ENCODE assay signal across 29 cellular contexts in genomic region chrX:87388381-87388780, GRCh38.
"Had no signal": no experiment of that assay in that cellular context is flagged by ENCODE, and none has a peak within 500 bp of the region (broad histone marks: within the 10 kb centered on the region; RNA-seq: fewer than 3 reads in every experiment).

No MANE protein-coding gene starts in this region.

- H3K9me3 Mint-ChIP-seq: stimulated activated memory B cell treated with anti-CD40 and anti-IgM and Interleukin-4, amounts not matched to agents 10 μg/mL and 1 μg/mL and 100 μg/mL, for 72 hours; stimulated activated naive B cell treated with anti-CD40 and anti-IgM and Interleukin-4, amounts not matched to agents 10 μg/mL and 1 μg/mL and 100 μg/mL, for 72 hours; stimulated activated naive CD8-positive, alpha-beta T cell treated with anti-CD3 and anti-CD28 coated beads, Interleukin-15, amount 100 ng/mL, for 72 hours; type B pancreatic cell had no signal

- H3K27ac Mint-ChIP-seq: stimulated activated effector memory CD8-positive, alpha-beta T cell treated with anti-CD3 and anti-CD28 coated beads, Interleukin-12 subunit alpha, Interleukin-12 subunit beta, amount 100 ng/mL, for 72 hours; stimulated activated memory B cell treated with anti-CD40 and anti-IgM and Interleukin-4, amounts not matched to agents 10 μg/mL and 1 μg/mL and 100 μg/mL, for 72 hours; stimulated activated naive B cell treated with anti-CD40 and anti-IgM and Interleukin-4, amounts not matched to agents 10 μg/mL and 1 μg/mL and 100 μg/mL, for 72 hours; stimulated activated naive CD8-positive, alpha-beta T cell treated with anti-CD3 and anti-CD28 coated beads, Interleukin-15, amount 100 ng/mL, for 72 hours; stimulated activated naive CD8-positive, alpha-beta T cell treated with anti-CD3 and anti-CD28 coated beads, Interleukin-15, Interleukin-2, amounts not matched to agents 100 ng/mL and 50 ng/mL, for 24 hours; type B pancreatic cell had no signal

- H3K27me3 Mint-ChIP-seq: stimulated activated memory B cell treated with anti-CD40 and anti-IgM and Interleukin-4, amounts not matched to agents 10 μg/mL and 1 μg/mL and 100 μg/mL, for 72 hours; stimulated activated naive B cell treated with anti-CD40 and anti-IgM and Interleukin-4, amounts not matched to agents 10 μg/mL and 1 μg/mL and 100 μg/mL, for 72 hours; stimulated activated naive CD8-positive, alpha-beta T cell treated with anti-CD3 and anti-CD28 coated beads, Interleukin-15, amount 100 ng/mL, for 72 hours; stimulated activated naive CD8-positive, alpha-beta T cell treated with anti-CD3 and anti-CD28 coated beads, Interleukin-15, Interleukin-2, amounts not matched to agents 100 ng/mL and 50 ng/mL, for 24 hours had no signal

- ATAC-seq: stimulated activated effector memory CD8-positive, alpha-beta T cell treated with anti-CD3 and anti-CD28 coated beads, Interleukin-12 subunit alpha, Interleukin-12 subunit beta, amount 100 ng/mL, for 72 hours; stimulated activated memory B cell treated with anti-CD40 and anti-IgM and Interleukin-4, amounts not matched to agents 10 μg/mL and 1 μg/mL and 100 μg/mL, for 72 hours; stimulated activated naive B cell treated with anti-CD40 and anti-IgM and Interleukin-4, amounts not matched to agents 10 μg/mL and 1 μg/mL and 100 μg/mL, for 72 hours; stimulated activated naive CD8-positive, alpha-beta T cell treated with anti-CD3 and anti-CD28 coated beads, Interleukin-15, amount 100 ng/mL, for 72 hours; stimulated activated naive CD8-positive, alpha-beta T cell treated with anti-CD3 and anti-CD28 coated beads, Interleukin-15, Interleukin-2, amounts not matched to agents 100 U/mL and 50 U/mL, for 24 hours; upper lobe of right lung had no signal

- DNase-seq: stimulated activated CD4-positive, alpha-beta T cell treated with anti-CD3 and anti-CD28 coated beads, Interleukin-2, amount 100 ng/mL, for 48 hours; stimulated activated CD4-positive, alpha-beta T cell treated with anti-CD3 and anti-CD28 coated beads, Interleukin-4, amount 100 ng/mL, for 1 hour; stimulated activated CD4-positive, alpha-beta T cell treated with anti-CD3 and anti-CD28 coated beads, Interleukin-4, amount 100 ng/mL, for 24 hours; stimulated activated CD4-positive, alpha-beta T cell treated with anti-CD3 and anti-CD28 coated beads, Interleukin-4, amount 100 ng/mL, for 4 hours; stimulated activated CD8-positive, alpha-beta memory T cell treated with anti-CD3 and anti-CD28 coated beads, Interleukin-4, amount 100 ng/mL, for 48 hours; stimulated activated naive B cell treated with anti-CD40 and anti-IgM and Interleukin-4, amounts not matched to agents 10 μg/mL and 1 μg/mL and 100 μg/mL, for 72 hours; stimulated activated naive CD4-positive, alpha-beta T cell; stimulated activated naive CD4-positive, alpha-beta T cell treated with Interleukin-2 at 50 U/mL for 16 hours; stimulated activated naive CD8-positive, alpha-beta T cell treated with anti-CD3 and anti-CD28 coated beads, Interleukin-15, amount 100 ng/mL, for 72 hours; stimulated activated naive CD8-positive, alpha-beta T cell treated with anti-CD3 and anti-CD28 coated beads, Interleukin-15, Interleukin-2, amounts not matched to agents 100 U/mL and 50 U/mL, for 24 hours; stomach; substantia nigra; testis; thyroid gland; tibial artery; transverse colon; trophoblast cell; upper lobe of left lung; upper lobe of right lung; uterus had no signal

- H3K4me1 Mint-ChIP-seq: stimulated activated effector memory CD8-positive, alpha-beta T cell treated with anti-CD3 and anti-CD28 coated beads, Interleukin-12 subunit alpha, Interleukin-12 subunit beta, amount 100 ng/mL, for 72 hours; stimulated activated memory B cell treated with anti-CD40 and anti-IgM and Interleukin-4, amounts not matched to agents 10 μg/mL and 1 μg/mL and 100 μg/mL, for 72 hours; stimulated activated naive B cell treated with anti-CD40 and anti-IgM and Interleukin-4, amounts not matched to agents 10 μg/mL and 1 μg/mL and 100 μg/mL, for 72 hours; stimulated activated naive CD8-positive, alpha-beta T cell treated with anti-CD3 and anti-CD28 coated beads, Interleukin-15, amount 100 ng/mL, for 72 hours had no signal

- FAIRE-seq: urothelium cell line had no signal

- H3K36me3 Mint-ChIP-seq: stimulated activated effector memory CD8-positive, alpha-beta T cell treated with anti-CD3 and anti-CD28 coated beads, Interleukin-12 subunit alpha, Interleukin-12 subunit beta, amount 100 ng/mL, for 72 hours; stimulated activated memory B cell treated with anti-CD40 and anti-IgM and Interleukin-4, amounts not matched to agents 10 μg/mL and 1 μg/mL and 100 μg/mL, for 72 hours; stimulated activated naive B cell treated with anti-CD40 and anti-IgM and Interleukin-4, amounts not matched to agents 10 μg/mL and 1 μg/mL and 100 μg/mL, for 72 hours; type B pancreatic cell had no signal

- H3K4me3 ChIP-seq: stomach, suprapubic skin, testis, thoracic aorta, thyroid gland, tibial artery, tibial nerve, transverse colon, upper lobe of left lung, upper lobe of right lung, uterus, vagina had no signal

- H3K27ac ChIP-seq: stomach, suprapubic skin, thoracic aorta, thyroid gland, tibial artery, tibial nerve, transverse colon, upper lobe of left lung, upper lobe of right lung, uterus, vagina had no signal

- H3K27me3 ChIP-seq: stomach, suprapubic skin, testis, thyroid gland, tibial artery, transverse colon, upper lobe of left lung, upper lobe of right lung, uterus, vagina had no signal

- H3K9me3 ChIP-seq: stomach, suprapubic skin, testis, thoracic aorta, thyroid gland, tibial artery, tibial nerve, transverse colon, upper lobe of left lung, upper lobe of right lung, uterus, vagina had no signal

- H3K4me1 ChIP-seq: stomach, suprapubic skin, testis, thyroid gland, tibial artery, tibial nerve, transverse colon, upper lobe of left lung, upper lobe of right lung, uterus, vagina had no signal

- H3K4me3 Mint-ChIP-seq: stimulated activated effector memory CD8-positive, alpha-beta T cell treated with anti-CD3 and anti-CD28 coated beads, Interleukin-12 subunit alpha, Interleukin-12 subunit beta, amount 100 ng/mL, for 72 hours; stimulated activated memory B cell treated with anti-CD40 and anti-IgM and Interleukin-4, amounts not matched to agents 10 μg/mL and 1 μg/mL and 100 μg/mL, for 72 hours; stimulated activated naive B cell treated with anti-CD40 and anti-IgM and Interleukin-4, amounts not matched to agents 10 μg/mL and 1 μg/mL and 100 μg/mL, for 72 hours; stimulated activated naive CD8-positive, alpha-beta T cell treated with anti-CD3 and anti-CD28 coated beads, Interleukin-15, amount 100 ng/mL, for 72 hours; stimulated activated naive CD8-positive, alpha-beta T cell treated with anti-CD3 and anti-CD28 coated beads, Interleukin-15, Interleukin-2, amounts not matched to agents 100 ng/mL and 50 ng/mL, for 24 hours; type B pancreatic cell had no signal

- H3K36me3 ChIP-seq: stomach, suprapubic skin, thoracic aorta, thyroid gland, tibial artery, tibial nerve, transverse colon, upper lobe of left lung, upper lobe of right lung, uterus, vagina had no signal
